1 cellular context compared by ENCODE assay signal in genomic region chr6:156658596-156659316, GRCh38.
TF ChIP-seq lines count a peak whose summit lies in the region.

No MANE protein-coding gene starts in this region.

TF ChIP-seq in GM23338, 12 proteins besides CTCF, POLR2A, EP300 and RAD21 (continued from another document):
- TF ChIP-seq, protein P1, sequence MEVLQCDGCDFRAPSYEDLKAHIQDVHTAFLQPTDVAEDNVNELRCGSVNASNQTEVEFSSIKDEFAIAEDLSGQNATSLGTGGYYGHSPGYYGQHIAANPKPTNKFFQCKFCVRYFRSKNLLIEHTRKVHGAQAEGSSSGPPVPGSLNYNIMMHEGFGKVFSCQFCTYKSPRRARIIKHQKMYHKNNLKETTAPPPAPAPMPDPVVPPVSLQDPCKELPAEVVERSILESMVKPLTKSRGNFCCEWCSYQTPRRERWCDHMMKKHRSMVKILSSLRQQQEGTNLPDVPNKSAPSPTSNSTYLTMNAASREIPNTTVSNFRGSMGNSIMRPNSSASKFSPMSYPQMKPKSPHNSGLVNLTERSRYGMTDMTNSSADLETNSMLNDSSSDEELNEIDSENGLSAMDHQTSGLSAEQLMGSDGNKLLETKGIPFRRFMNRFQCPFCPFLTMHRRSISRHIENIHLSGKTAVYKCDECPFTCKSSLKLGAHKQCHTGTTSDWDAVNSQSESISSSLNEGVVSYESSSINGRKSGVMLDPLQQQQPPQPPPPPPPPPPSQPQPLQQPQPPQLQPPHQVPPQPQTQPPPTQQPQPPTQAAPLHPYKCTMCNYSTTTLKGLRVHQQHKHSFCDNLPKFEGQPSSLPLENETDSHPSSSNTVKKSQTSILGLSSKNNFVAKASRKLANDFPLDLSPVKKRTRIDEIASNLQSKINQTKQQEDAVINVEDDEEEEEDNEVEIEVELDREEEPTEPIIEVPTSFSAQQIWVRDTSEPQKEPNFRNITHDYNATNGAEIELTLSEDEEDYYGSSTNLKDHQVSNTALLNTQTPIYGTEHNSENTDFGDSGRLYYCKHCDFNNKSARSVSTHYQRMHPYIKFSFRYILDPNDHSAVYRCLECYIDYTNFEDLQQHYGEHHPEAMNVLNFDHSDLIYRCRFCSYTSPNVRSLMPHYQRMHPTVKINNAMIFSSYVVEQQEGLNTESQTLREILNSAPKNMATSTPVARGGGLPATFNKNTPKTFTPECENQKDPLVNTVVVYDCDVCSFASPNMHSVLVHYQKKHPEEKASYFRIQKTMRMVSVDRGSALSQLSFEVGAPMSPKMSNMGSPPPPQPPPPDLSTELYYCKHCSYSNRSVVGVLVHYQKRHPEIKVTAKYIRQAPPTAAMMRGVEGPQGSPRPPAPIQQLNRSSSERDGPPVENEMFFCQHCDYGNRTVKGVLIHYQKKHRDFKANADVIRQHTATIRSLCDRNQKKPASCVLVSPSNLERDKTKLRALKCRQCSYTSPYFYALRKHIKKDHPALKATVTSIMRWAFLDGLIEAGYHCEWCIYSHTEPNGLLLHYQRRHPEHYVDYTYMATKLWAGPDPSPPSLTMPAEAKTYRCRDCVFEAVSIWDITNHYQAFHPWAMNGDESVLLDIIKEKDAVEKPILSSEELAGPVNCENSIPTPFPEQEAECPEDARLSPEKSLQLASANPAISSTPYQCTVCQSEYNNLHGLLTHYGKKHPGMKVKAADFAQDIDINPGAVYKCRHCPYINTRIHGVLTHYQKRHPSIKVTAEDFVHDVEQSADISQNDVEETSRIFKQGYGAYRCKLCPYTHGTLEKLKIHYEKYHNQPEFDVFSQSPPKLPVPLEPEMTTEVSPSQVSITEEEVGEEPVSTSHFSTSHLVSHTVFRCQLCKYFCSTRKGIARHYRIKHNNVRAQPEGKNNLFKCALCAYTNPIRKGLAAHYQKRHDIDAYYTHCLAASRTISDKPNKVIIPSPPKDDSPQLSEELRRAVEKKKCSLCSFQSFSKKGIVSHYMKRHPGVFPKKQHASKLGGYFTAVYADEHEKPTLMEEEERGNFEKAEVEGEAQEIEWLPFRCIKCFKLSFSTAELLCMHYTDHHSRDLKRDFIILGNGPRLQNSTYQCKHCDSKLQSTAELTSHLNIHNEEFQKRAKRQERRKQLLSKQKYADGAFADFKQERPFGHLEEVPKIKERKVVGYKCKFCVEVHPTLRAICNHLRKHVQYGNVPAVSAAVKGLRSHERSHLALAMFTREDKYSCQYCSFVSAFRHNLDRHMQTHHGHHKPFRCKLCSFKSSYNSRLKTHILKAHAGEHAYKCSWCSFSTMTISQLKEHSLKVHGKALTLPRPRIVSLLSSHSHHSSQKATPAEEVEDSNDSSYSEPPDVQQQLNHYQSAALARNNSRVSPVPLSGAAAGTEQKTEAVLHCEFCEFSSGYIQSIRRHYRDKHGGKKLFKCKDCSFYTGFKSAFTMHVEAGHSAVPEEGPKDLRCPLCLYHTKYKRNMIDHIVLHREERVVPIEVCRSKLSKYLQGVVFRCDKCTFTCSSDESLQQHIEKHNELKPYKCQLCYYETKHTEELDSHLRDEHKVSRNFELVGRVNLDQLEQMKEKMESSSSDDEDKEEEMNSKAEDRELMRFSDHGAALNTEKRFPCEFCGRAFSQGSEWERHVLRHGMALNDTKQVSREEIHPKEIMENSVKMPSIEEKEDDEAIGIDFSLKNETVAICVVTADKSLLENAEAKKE (CRISPR knock-in tag; IDR thresholded peaks at IDR 0.05) = no peak
- TF ChIP-seq NANOG (IDR thresholded peaks at IDR 0.05; ENCODE audit: borderline replicate concordance) (no peak), EZH2phosphoT487 (IDR thresholded peaks at IDR 0.05; ENCODE audit: unreplicated experiment) (no peak), ETS1 (IDR thresholded peaks at IDR 0.05) (no peak), JUNB (IDR thresholded peaks at IDR 0.05; ENCODE audit: unreplicated experiment) (no peak), ZNF114 (CRISPR knock-in tag; IDR thresholded peaks at IDR 0.05) (no peak)
- TF ChIP-seq, protein P2, sequence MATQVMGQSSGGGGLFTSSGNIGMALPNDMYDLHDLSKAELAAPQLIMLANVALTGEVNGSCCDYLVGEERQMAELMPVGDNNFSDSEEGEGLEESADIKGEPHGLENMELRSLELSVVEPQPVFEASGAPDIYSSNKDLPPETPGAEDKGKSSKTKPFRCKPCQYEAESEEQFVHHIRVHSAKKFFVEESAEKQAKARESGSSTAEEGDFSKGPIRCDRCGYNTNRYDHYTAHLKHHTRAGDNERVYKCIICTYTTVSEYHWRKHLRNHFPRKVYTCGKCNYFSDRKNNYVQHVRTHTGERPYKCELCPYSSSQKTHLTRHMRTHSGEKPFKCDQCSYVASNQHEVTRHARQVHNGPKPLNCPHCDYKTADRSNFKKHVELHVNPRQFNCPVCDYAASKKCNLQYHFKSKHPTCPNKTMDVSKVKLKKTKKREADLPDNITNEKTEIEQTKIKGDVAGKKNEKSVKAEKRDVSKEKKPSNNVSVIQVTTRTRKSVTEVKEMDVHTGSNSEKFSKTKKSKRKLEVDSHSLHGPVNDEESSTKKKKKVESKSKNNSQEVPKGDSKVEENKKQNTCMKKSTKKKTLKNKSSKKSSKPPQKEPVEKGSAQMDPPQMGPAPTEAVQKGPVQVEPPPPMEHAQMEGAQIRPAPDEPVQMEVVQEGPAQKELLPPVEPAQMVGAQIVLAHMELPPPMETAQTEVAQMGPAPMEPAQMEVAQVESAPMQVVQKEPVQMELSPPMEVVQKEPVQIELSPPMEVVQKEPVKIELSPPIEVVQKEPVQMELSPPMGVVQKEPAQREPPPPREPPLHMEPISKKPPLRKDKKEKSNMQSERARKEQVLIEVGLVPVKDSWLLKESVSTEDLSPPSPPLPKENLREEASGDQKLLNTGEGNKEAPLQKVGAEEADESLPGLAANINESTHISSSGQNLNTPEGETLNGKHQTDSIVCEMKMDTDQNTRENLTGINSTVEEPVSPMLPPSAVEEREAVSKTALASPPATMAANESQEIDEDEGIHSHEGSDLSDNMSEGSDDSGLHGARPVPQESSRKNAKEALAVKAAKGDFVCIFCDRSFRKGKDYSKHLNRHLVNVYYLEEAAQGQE (IDR thresholded peaks at IDR 0.05; ENCODE audit: unreplicated experiment) = no peak
